1 cellular context compared by ENCODE assay signal in the genomic region with DNA sequence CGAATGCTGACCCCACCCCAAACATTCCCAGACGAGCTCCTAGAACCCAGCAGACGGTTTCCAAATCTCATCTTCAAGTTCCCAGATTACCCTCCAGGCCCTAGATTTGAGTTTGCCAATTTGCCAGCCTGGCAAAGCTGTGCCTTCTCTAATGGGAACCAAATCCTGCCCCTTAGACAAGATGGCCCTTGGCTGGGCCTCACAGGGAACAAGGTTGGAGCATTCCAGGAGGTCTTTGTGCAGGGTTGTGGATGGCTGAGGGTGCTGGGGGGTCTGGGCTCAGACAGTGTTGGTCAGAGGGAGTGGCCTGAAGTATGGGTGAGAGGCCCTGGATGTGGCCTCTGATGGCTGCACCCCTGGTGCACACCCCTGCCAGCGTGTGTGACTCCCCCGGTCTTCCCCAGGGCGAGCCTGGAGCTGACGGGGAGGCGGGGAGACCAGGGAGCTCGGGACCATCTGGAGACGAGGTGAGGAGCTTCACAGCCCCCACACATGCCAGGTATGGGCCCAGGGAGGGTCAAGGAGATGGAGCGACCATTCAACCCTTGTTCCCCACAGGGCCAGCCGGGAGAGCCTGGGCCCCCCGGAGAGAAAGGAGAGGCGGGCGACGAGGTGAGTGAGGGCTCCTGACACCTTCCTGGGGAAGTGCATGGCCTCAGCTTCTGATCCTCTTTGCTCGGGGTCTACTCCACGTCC.
TF ChIP-seq lines count a peak whose summit lies in the region.

No MANE protein-coding gene starts in this region.

TF ChIP-seq in IMR-90, 13 proteins besides CTCF, POLR2A, EP300 and RAD21:
- TF ChIP-seq, protein P1, sequence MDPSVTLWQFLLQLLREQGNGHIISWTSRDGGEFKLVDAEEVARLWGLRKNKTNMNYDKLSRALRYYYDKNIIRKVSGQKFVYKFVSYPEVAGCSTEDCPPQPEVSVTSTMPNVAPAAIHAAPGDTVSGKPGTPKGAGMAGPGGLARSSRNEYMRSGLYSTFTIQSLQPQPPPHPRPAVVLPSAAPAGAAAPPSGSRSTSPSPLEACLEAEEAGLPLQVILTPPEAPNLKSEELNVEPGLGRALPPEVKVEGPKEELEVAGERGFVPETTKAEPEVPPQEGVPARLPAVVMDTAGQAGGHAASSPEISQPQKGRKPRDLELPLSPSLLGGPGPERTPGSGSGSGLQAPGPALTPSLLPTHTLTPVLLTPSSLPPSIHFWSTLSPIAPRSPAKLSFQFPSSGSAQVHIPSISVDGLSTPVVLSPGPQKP (IDR thresholded peaks at IDR 0.05; ENCODE audit: borderline replicate concordance, low read depth, low read length), result no peak
- no peak for TF ChIP-seq MAZ (IDR thresholded peaks at IDR 0.05; ENCODE audit: borderline replicate concordance, low read depth, low read length)
- no peak for TF ChIP-seq MXI1 (IDR thresholded peaks at IDR 0.05; ENCODE audit: borderline replicate concordance, low read depth, low read length)
- no peak for TF ChIP-seq NFE2L2 (IDR thresholded peaks at IDR 0.05; ENCODE audit: low read depth, low read length)
- no peak for TF ChIP-seq MAFK (IDR thresholded peaks at IDR 0.05; ENCODE audit: low read depth, low read length)
- TF ChIP-seq FOS (IDR thresholded peaks at IDR 0.05; ENCODE audit: low read depth, low read length), result no peak
- no peak for TF ChIP-seq CHD1 (IDR thresholded peaks at IDR 0.05; ENCODE audit: low read depth, low read length)
- no peak for TF ChIP-seq RFX5 (IDR thresholded peaks at IDR 0.05; ENCODE audit: low read depth, low read length)
- TF ChIP-seq, protein P2, sequence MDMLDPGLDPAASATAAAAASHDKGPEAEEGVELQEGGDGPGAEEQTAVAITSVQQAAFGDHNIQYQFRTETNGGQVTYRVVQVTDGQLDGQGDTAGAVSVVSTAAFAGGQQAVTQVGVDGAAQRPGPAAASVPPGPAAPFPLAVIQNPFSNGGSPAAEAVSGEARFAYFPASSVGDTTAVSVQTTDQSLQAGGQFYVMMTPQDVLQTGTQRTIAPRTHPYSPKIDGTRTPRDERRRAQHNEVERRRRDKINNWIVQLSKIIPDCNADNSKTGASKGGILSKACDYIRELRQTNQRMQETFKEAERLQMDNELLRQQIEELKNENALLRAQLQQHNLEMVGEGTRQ (IDR thresholded peaks at IDR 0.05; ENCODE audit: low read depth, low read length), result no peak
- TF ChIP-seq SMC3 (IDR thresholded peaks at IDR 0.05; ENCODE audit: low read depth, low read length), result no peak
- no peak for TF ChIP-seq RCOR1 (IDR thresholded peaks at IDR 0.05; ENCODE audit: insufficient replicate concordance, low read length)
- TF ChIP-seq CEBPB (IDR thresholded peaks at IDR 0.05; ENCODE audit: low read depth, low read length), result no peak
- TF ChIP-seq BHLHE40 (IDR thresholded peaks at IDR 0.05; ENCODE audit: low read depth, low read length), result no peak
